In genomic region chr6:110358536-110359148, GRCh38 we compare ENCODE assay signal across 9 cellular contexts. TPM values are rescaled to one million over a fixed set of nuclear protein-coding genes. Genes with fewer than 3 reads are reported as not detected.
DNase-seq lines count a peak whose midpoint lies in the region; ATAC-seq and TF ChIP-seq lines count a peak whose summit lies in the region.
"Had no signal": no experiment of that assay in that cellular context is flagged by ENCODE, and none has a peak within 500 bp of the region (broad histone marks: within the 10 kb centered on the region; RNA-seq: fewer than 3 reads in every experiment).

No MANE protein-coding gene starts in this region.

- H3K27ac ChIP-seq in CD8-positive, alpha-beta T cell (ENCODE audit: low read depth, low read length), result no peak overlapping the region
- H3K27ac ChIP-seq in hepatocyte (peak overlapping the region; percentile 72), rectal smooth muscle tissue (ENCODE audit: low read depth, low read length) (peak overlapping the region; percentile 95)

- H3K4me3 Mint-ChIP-seq in CD8-positive, alpha-beta T cell, result peak overlapping the region; percentile 73
- H3K4me3 Mint-ChIP-seq in T-cell, result peak overlapping the region; percentile 54 to 69 (median 56)
- H3K4me3 Mint-ChIP-seq in activated T-helper 1 cell treated with anti-CD3 and anti-CD28 coated beads, Interleukin-12 subunit alpha, Interleukin-12 subunit beta, Interleukin-2, Interleukin-4 antibody, amounts not matched to agents 30 ng/mL and 10 ng/mL and 1 ng/mL, durations not matched to agents 14 hours and 24 hours and 36 hours, result no peak overlapping the region

- peaks cover 19% of the 10 kb centered on the region for H3K4me1 Mint-ChIP-seq in CD8-positive, alpha-beta T cell (ENCODE audit: low read depth)
- peaks cover 13 to 21% (median 17%) of the 10 kb centered on the region in 3 donors for H3K4me1 Mint-ChIP-seq in T-cell
- H3K4me1 Mint-ChIP-seq in activated T-helper 1 cell treated with anti-CD3 and anti-CD28 coated beads, Interleukin-12 subunit alpha, Interleukin-12 subunit beta, Interleukin-2, Interleukin-4 antibody, amounts not matched to agents 30 ng/mL and 10 ng/mL and 1 ng/mL, durations not matched to agents 14 hours and 24 hours and 36 hours (ENCODE audit: low read depth), result no peaks in the 10 kb centered on the region

- H3K27me3 Mint-ChIP-seq in CD8-positive, alpha-beta T cell (ENCODE audit: low read depth), result peaks cover 28% of the 10 kb centered on the region
- peaks cover 44 to 57% of the 10 kb centered on the region in 2 donors for H3K27me3 Mint-ChIP-seq in T-cell
- peaks cover 48% of the 10 kb centered on the region for H3K27me3 Mint-ChIP-seq in activated T-helper 1 cell treated with anti-CD3 and anti-CD28 coated beads, Interleukin-12 subunit alpha, Interleukin-12 subunit beta, Interleukin-2, Interleukin-4 antibody, amounts not matched to agents 30 ng/mL and 10 ng/mL and 1 ng/mL, durations not matched to agents 14 hours and 24 hours and 36 hours (ENCODE audit: insufficient read depth)

- peak overlapping the region; percentile 53 for H3K4me3 ChIP-seq in CD8-positive, alpha-beta T cell (ENCODE audit: low read depth, low read length)
- H3K4me3 ChIP-seq in hepatocyte (no peak overlapping the region), rectal smooth muscle tissue (ENCODE audit: low read length) (peak overlapping the region; percentile 73)

- H3K27ac Mint-ChIP-seq in CD8-positive, alpha-beta T cell, result no peak overlapping the region
- no peak overlapping the region for H3K27ac Mint-ChIP-seq in T-cell
- no peak overlapping the region for H3K27ac Mint-ChIP-seq in activated T-helper 1 cell treated with anti-CD3 and anti-CD28 coated beads, Interleukin-12 subunit alpha, Interleukin-12 subunit beta, Interleukin-2, Interleukin-4 antibody, amounts not matched to agents 30 ng/mL and 10 ng/mL and 1 ng/mL, durations not matched to agents 14 hours and 24 hours and 36 hours

- DNase-seq in CD8-positive, alpha-beta T cell, result no peak
- no peak for DNase-seq in T-cell
- no peak for DNase-seq in hepatocyte (ENCODE audit: low spot score)
- no peak for DNase-seq in AML-193 (lab: John Stamatoyannopoulos, UW)
- no peak for DNase-seq in activated T-helper 1 cell treated with anti-CD3 and anti-CD28 coated beads, Interleukin-12 subunit alpha, Interleukin-12 subunit beta, Interleukin-2, Interleukin-4 antibody, amounts not matched to agents 30 ng/mL and 10 ng/mL and 1 ng/mL, durations not matched to agents 14 hours and 24 hours and 36 hours (ENCODE audit: low spot score)
- DNase-seq in SKM-1 treated with dmso at 0.1 percent for 144 hours (lab: John Stamatoyannopoulos, UW; ENCODE audit: unreplicated experiment), result no peak

- H3K9me3 ChIP-seq in CD8-positive, alpha-beta T cell (ENCODE audit: low read length), result no peaks in the 10 kb centered on the region
- no peaks in the 10 kb centered on the region for H3K9me3 ChIP-seq in hepatocyte (ENCODE audit: low read depth)

- H3K9ac ChIP-seq in rectal smooth muscle tissue (ENCODE audit: low read length), result peak overlapping the region; percentile 10

- H3K9me2 ChIP-seq in hepatocyte (replicated peaks; ENCODE audit: insufficient read depth), result no peaks in the 10 kb centered on the region

- CTCF ChIA-PET in CD8-positive, alpha-beta T cell (lab: Charles Lee), result interaction anchor here (0.8 to 1.4 kb wide), 2 partner anchors 31 to 38 kb away, joined by 3 read pairs; no protein-coding TSS in a partner anchor
- CTCF ChIA-PET in T-cell (lab: Charles Lee), result no interaction called here

- POLR2A ChIA-PET in CD8-positive, alpha-beta T cell (lab: Charles Lee), result interaction anchor here (0.5 to 0.8 kb wide), 2 partner anchors 9 to 319 kb away, joined by 3 read pairs; no protein-coding TSS in a partner anchor
- POLR2A ChIA-PET in T-cell (lab: Charles Lee), result interaction anchor here in 1 of 2 donors (0.6 kb wide), 1 partner anchor 1411 kb away, joined by 3 read pairs; no protein-coding TSS in a partner anchor

- WGBS in hepatocyte (ENCODE audit: low lambda C conversion rate, missing lambda C conversion rate), result 53% methylated on average over 13 of the region's 13 CpGs

- H2AFZ ChIP-seq in hepatocyte, result peak overlapping the region; percentile 89

- H3K36me3 Mint-ChIP-seq in CD8-positive, alpha-beta T cell, result peaks cover 2% of the 10 kb centered on the region
- no peaks in the 10 kb centered on the region for H3K36me3 Mint-ChIP-seq in T-cell
- no peaks in the 10 kb centered on the region for H3K36me3 Mint-ChIP-seq in activated T-helper 1 cell treated with anti-CD3 and anti-CD28 coated beads, Interleukin-12 subunit alpha, Interleukin-12 subunit beta, Interleukin-2, Interleukin-4 antibody, amounts not matched to agents 30 ng/mL and 10 ng/mL and 1 ng/mL, durations not matched to agents 14 hours and 24 hours and 36 hours (ENCODE audit: low read depth)

- H3K79me2 ChIP-seq in hepatocyte, result peaks cover 4% of the 10 kb centered on the region

- TF ChIP-seq CTCF in CD8-positive, alpha-beta T cell (IDR thresholded peaks at IDR 0.05), result no peak
- no peak for TF ChIP-seq CTCF in hepatocyte (IDR thresholded peaks at IDR 0.05; ENCODE audit: poor library complexity)

- intact Hi-C loops in CD8-positive, alpha-beta T cell (cut with DNase I, micrococcal nuclease), result loop anchor here (5.0 to 10.0 kb wide), 2 partner anchors 64 to 181 kb away; partner anchors contain the start of gene WASF1 (in 1 of the 2)
- intact Hi-C loops in activated T-helper 1 cell treated with anti-CD3 and anti-CD28 coated beads, Interleukin-12 subunit alpha, Interleukin-12 subunit beta, Interleukin-2, Interleukin-4 antibody, amounts not matched to agents 30 ng/mL and 10 ng/mL and 1 ng/mL, durations not matched to agents 14 hours and 24 hours and 36 hours (cut with micrococcal nuclease), result no loop called here

- H3K4me1 ChIP-seq in CD8-positive, alpha-beta T cell (ENCODE audit: insufficient read depth, low read length), result peaks cover 17% of the 10 kb centered on the region
- H3K4me1 ChIP-seq in hepatocyte (ENCODE audit: insufficient read depth) (peaks cover 27% of the 10 kb centered on the region), rectal smooth muscle tissue (ENCODE audit: control insufficient read depth, insufficient read depth, low read length) (peaks cover 41% of the 10 kb centered on the region)

- no peaks in the 10 kb centered on the region for H4K20me1 ChIP-seq in hepatocyte (ENCODE audit: insufficient read depth, poor library complexity, severe bottlenecking)

- peak overlapping the region; percentile 85 for H3K4me2 ChIP-seq in hepatocyte

- ATAC-seq in CD8-positive, alpha-beta T cell, result no peak
- ATAC-seq in T-cell (replicated peaks in 1 of 4) (no peak), GM19035 (IDR thresholded peaks at IDR 0.05; ENCODE audit: unreplicated experiment) (no peak)

- H3K27me3 ChIP-seq in CD8-positive, alpha-beta T cell (ENCODE audit: insufficient read depth, low read length), result no peaks in the 10 kb centered on the region
- H3K27me3 ChIP-seq in hepatocyte (peaks cover 2% of the 10 kb centered on the region), rectal smooth muscle tissue (ENCODE audit: control insufficient read depth, insufficient read depth, low read length) (no peaks in the 10 kb centered on the region)

- no peaks in the 10 kb centered on the region for H3K9me3 Mint-ChIP-seq in CD8-positive, alpha-beta T cell
- peaks cover 0 to 3% (median 0%) of the 10 kb centered on the region in 3 donors for H3K9me3 Mint-ChIP-seq in T-cell
- H3K9me3 Mint-ChIP-seq in activated T-helper 1 cell treated with anti-CD3 and anti-CD28 coated beads, Interleukin-12 subunit alpha, Interleukin-12 subunit beta, Interleukin-2, Interleukin-4 antibody, amounts not matched to agents 30 ng/mL and 10 ng/mL and 1 ng/mL, durations not matched to agents 14 hours and 24 hours and 36 hours, result no peaks in the 10 kb centered on the region

- no peaks in the 10 kb centered on the region for H3K36me3 ChIP-seq in CD8-positive, alpha-beta T cell (ENCODE audit: insufficient read depth, low read length)
- no peaks in the 10 kb centered on the region for H3K36me3 ChIP-seq in hepatocyte (replicated peaks; ENCODE audit: insufficient read depth, low read depth)
- H3K36me3 ChIP-seq in rectal smooth muscle tissue (ENCODE audit: control insufficient read depth, insufficient read depth, low read length), result no peaks in the 10 kb centered on the region

RNA-seq across cellular contexts. Expression of gene METTL24, which starts 0.5 kb away (rescaled TPM):
- total RNA-seq in CD8-positive, alpha-beta T cell, result under 1 TPM in 1 of 2 experiments, not detected in 1; 0.33 TPM
- total RNA-seq in T-cell, result under 1 TPM in 3 of 5 donors, not detected in 2; 0.30 to 0.47 (median 0.33) TPM
- total RNA-seq in hepatocyte, result 3.2 and 5.7 TPM in 2 replicates
- polyA plus RNA-seq in hepatocyte, result 2.2 and 3.7 TPM in 2 replicates
- not detected in 2 replicates for total RNA-seq in activated T-helper 1 cell treated with anti-CD3 and anti-CD28 coated beads, Interleukin-12 subunit alpha, Interleukin-12 subunit beta, Interleukin-2, Interleukin-4 antibody, amounts not matched to agents 30 ng/mL and 10 ng/mL and 1 ng/mL, durations not matched to agents 14 hours and 24 hours and 36 hours
- total RNA-seq: SK-MEL-5 had no signal

RNA-seq across cellular contexts. Expression of gene DDO, which starts 56.7 kb away (rescaled TPM):
- total RNA-seq in CD8-positive, alpha-beta T cell, result not detected
- total RNA-seq in T-cell (not detected), hepatocyte (0.08 and 0.20 TPM in 2 replicates)
- polyA plus RNA-seq in hepatocyte, result 0.39 TPM in 1 of 2 replicates, not detected in the other
- total RNA-seq in activated T-helper 1 cell treated with anti-CD3 and anti-CD28 coated beads, Interleukin-12 subunit alpha, Interleukin-12 subunit beta, Interleukin-2, Interleukin-4 antibody, amounts not matched to agents 30 ng/mL and 10 ng/mL and 1 ng/mL, durations not matched to agents 14 hours and 24 hours and 36 hours, result not detected in 2 replicates
